In genomic region chr1:8986814-8987190, GRCh38 we compare ENCODE assay signal across 10 cellular contexts. TPM values are rescaled to one million over a fixed set of nuclear protein-coding genes. Genes with fewer than 3 reads are reported as not detected.
A peak's percentile ranks its signal among the peaks of the same experiment; 100 is the strongest.
DNase-seq lines count a peak whose midpoint lies in the region; ATAC-seq and TF ChIP-seq lines count a peak whose summit lies in the region.
"Had no signal": no experiment of that assay in that cellular context is flagged by ENCODE, and none has a peak within 500 bp of the region (broad histone marks: within the 10 kb centered on the region; RNA-seq: fewer than 3 reads in every experiment).

No MANE protein-coding gene starts in this region.

- H3K4me1 ChIP-seq in left ventricle myocardium inferior (peaks cover 30% of the 10 kb centered on the region), heart right ventricle (peaks cover 0 to 25% (median 8%) of the 10 kb centered on the region in 9 donors), gastroesophageal sphincter (peaks cover 0 to 33% (median 0%) of the 10 kb centered on the region in 3 donors), tibial nerve (peaks cover 0 to 38% (median 15%) of the 10 kb centered on the region in 4 donors)

- H3K9me3 ChIP-seq in left ventricle myocardium inferior (replicated peaks): no peaks in the 10 kb centered on the region
- H3K9me3 ChIP-seq in heart right ventricle: no peaks in the 10 kb centered on the region
- H3K9me3 ChIP-seq in gastroesophageal sphincter: no peaks in the 10 kb centered on the region
- H3K9me3 ChIP-seq in tibial nerve: no peaks in the 10 kb centered on the region

- intact Hi-C loops in left ventricle myocardium inferior (cut with micrococcal nuclease): loop anchor here (5.0 kb wide), 1 partner anchor 65 kb away; no protein-coding TSS in a partner anchor
- intact Hi-C loops in heart right ventricle (cut with DNase I): loop anchor here in 5 of 10 donors (1.0 to 5.0 kb wide), 5 partner anchors 65 to 130 kb away; no protein-coding TSS in a partner anchor

- H3K36me3 ChIP-seq in left ventricle myocardium inferior (no peaks in the 10 kb centered on the region), heart right ventricle (no peaks in the 10 kb centered on the region), gastroesophageal sphincter (no peaks in the 10 kb centered on the region), tibial nerve (no peaks in the 10 kb centered on the region)

- TF ChIP-seq EP300 in gastroesophageal sphincter (IDR thresholded peaks at IDR 0.05) (no peak), tibial nerve (IDR thresholded peaks at IDR 0.05) (no peak)

- ATAC-seq in heart right ventricle (no peak), gastroesophageal sphincter (no peak), HG03039 (IDR thresholded peaks at IDR 0.05; ENCODE audit: unreplicated experiment) (no peak), GM21381 (IDR thresholded peaks at IDR 0.05; ENCODE audit: unreplicated experiment) (no peak)

- H3K4me3 ChIP-seq in left ventricle myocardium inferior (no peak overlapping the region), heart right ventricle (no peak overlapping the region), gastroesophageal sphincter (no peak overlapping the region), tibial nerve (no peak overlapping the region)

- TF ChIP-seq CTCF in left ventricle myocardium inferior (IDR thresholded peaks at IDR 0.05; ENCODE audit: borderline replicate concordance) (no peak), heart right ventricle (IDR thresholded peaks at IDR 0.05) (no peak), gastroesophageal sphincter (IDR thresholded peaks at IDR 0.05) (no peak), tibial nerve (IDR thresholded peaks at IDR 0.05) (no peak)

- no peak for DNase-seq in left ventricle myocardium inferior
- no peak for DNase-seq in heart right ventricle
- peak; percentile 57 for DNase-seq in activated CD8-positive, alpha-beta memory T cell treated with anti-CD3 and anti-CD28 coated beads, Interleukin-2, amount 50 U/mL, for 48 hours
- no peak for DNase-seq in tibial nerve (ENCODE audit: low spot score in 2 of 2)
- no peak for DNase-seq in UCSD-AML1 (lab: John Stamatoyannopoulos, UW; ENCODE audit: unreplicated experiment)
- DNase-seq: activated effector memory CD4-positive, alpha-beta T cell treated with Interleukin-2 at 50 U/mL for 16 hours had no signal

- H3K27me3 ChIP-seq in left ventricle myocardium inferior (ENCODE audit: low read depth) (no peaks in the 10 kb centered on the region), heart right ventricle (no peaks in the 10 kb centered on the region), gastroesophageal sphincter (no peaks in the 10 kb centered on the region), tibial nerve (no peaks in the 10 kb centered on the region)

- H3K27ac ChIP-seq in left ventricle myocardium inferior (replicated peaks) (peak overlapping the region; percentile 76), heart right ventricle (peak overlapping the region in 5 of 10 donors; percentile 53 to 74 (median 64)), gastroesophageal sphincter (peak overlapping the region in 3 of 4 donors; percentile 67 to 76 (median 69)), tibial nerve (peak overlapping the region; percentile 68 to 91 (median 78))

- TF ChIP-seq POLR2A in gastroesophageal sphincter (IDR thresholded peaks at IDR 0.05): no peak
- no peak for TF ChIP-seq POLR2A in tibial nerve (IDR thresholded peaks at IDR 0.05)

- WGBS in heart right ventricle, 2 donors: 90 to 94% methylated on average over 10 of the region's 10 CpGs
- 97 to 100% methylated on average over 4 of the region's 10 CpGs for WGBS in gastroesophageal sphincter (ENCODE audit: low coverage in 1 of 2), 2 donors
- 87 to 90% methylated on average over 10 of the region's 10 CpGs for WGBS in tibial nerve, 2 donors

RNA-seq across cellular contexts. Expression of gene SLC2A7, which starts 39.4 kb away (rescaled TPM):
- total RNA-seq in left ventricle myocardium inferior: not detected
- total RNA-seq in heart right ventricle: under 1 TPM in 1 of 10 donors, not detected in 9; 0.16 TPM
- polyA plus RNA-seq in heart right ventricle: not detected
- under 1 TPM in 1 of 4 donors, not detected in 3; 0.27 TPM for total RNA-seq in gastroesophageal sphincter
- total RNA-seq in tibial nerve: not detected
- polyA plus RNA-seq: BJ had no signal

RNA-seq across cellular contexts. Expression of gene CA6, which starts 41.1 kb away (rescaled TPM):
- not detected for total RNA-seq in left ventricle myocardium inferior
- total RNA-seq in heart right ventricle: under 1 TPM in 1 of 10 donors, not detected in 9; 0.20 TPM
- polyA plus RNA-seq in heart right ventricle: not detected
- total RNA-seq in gastroesophageal sphincter: not detected
- not detected for total RNA-seq in tibial nerve
- polyA plus RNA-seq: BJ had no signal
